ENCODE assay signal across 19 cellular contexts in the genomic region with DNA sequence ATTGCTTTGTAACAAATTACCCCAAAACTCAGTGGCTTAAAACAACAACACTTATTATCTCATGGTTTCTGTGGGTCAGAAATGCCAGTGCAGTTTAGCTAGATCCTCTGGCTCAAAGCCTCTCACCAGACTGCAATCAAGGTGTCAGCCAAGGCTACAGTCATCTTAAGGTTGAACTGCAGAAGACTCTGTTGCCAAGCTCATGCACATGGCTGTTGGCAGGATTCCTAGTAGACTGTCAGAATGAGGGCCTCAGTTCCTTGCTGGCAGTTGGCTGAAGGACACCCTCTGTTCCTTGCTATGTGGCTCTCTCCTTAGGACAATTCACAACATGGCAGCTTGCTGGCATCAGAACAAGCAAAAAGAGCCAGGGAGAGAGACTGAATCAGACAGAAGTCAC.
"Had no signal": no experiment of that assay in that cellular context is flagged by ENCODE, and none has a peak within 500 bp of the region (broad histone marks: within the 10 kb centered on the region; RNA-seq: fewer than 3 reads in every experiment).

No MANE protein-coding gene starts in this region.

- H3K4me1 ChIP-seq: left lung, prostate gland had no signal

- H3K4me1 Mint-ChIP-seq: activated CD4-positive, alpha-beta T cell treated with anti-CD3 and anti-CD28 coated beads, Interleukin-2, amount 10 ng/mL, durations not matched to agents 7 days and 5 days; activated naive CD8-positive, alpha-beta T cell treated with anti-CD3 and anti-CD28 coated beads, Interleukin-2, amount 10 ng/mL, durations not matched to agents 7 days and 5 days had no signal

- H3K9me3 Mint-ChIP-seq: activated CD4-positive, alpha-beta T cell treated with anti-CD3 and anti-CD28 coated beads, Interleukin-2, amount 10 ng/mL, durations not matched to agents 7 days and 5 days; activated naive CD8-positive, alpha-beta T cell treated with anti-CD3 and anti-CD28 coated beads, Interleukin-2, amount 10 ng/mL, durations not matched to agents 7 days and 5 days; activated T-cell treated with anti-CD3 and anti-CD28 coated beads, Interleukin-2, amount 50 U/mL, for 24 hours; activated T-helper 2 cell treated with anti-CD3 and anti-CD28 coated beads, Interferon-gamma antibody, Interleukin-2, Interleukin-4, amounts not matched to agents 10 μg/mL and 5 μg/mL and 100 μg/mL, durations not matched to agents 14 hours and 24 hours and 36 hours; T-helper 1 cell treated with Interleukin-12 subunit alpha and Interleukin-12 subunit beta and Interleukin-4 antibody, amounts not matched to agents 30 μg/mL and 1 μg/mL, for 36 hours had no signal

- DNase-seq: activated CD4-positive, alpha-beta T cell treated with anti-CD3 and anti-CD28 coated beads, Interleukin-2, amount 10 ng/mL, durations not matched to agents 7 days and 5 days; activated CD8-positive, alpha-beta T cell treated with anti-CD3 and anti-CD28 coated beads, Interleukin-2, amount 10 ng/mL, durations not matched to agents 7 days and 5 days; activated naive CD4-positive, alpha-beta T cell treated with Interleukin-2 at 50 U/mL for 16 hours; activated naive CD8-positive, alpha-beta T cell treated with anti-CD3 and anti-CD28 coated beads, Interleukin-2, amount 10 ng/mL, durations not matched to agents 7 days and 5 days; activated T-cell treated with anti-CD3 and anti-CD28 coated beads, Interleukin-2, amount 50 U/mL, for 24 hours; cerebellar nuclear complex; effector CD8-positive, alpha-beta T cell; foreskin melanocyte; left lung; occipital lobe; right cardiac atrium; stimulated activated CD4-positive, alpha-beta T cell treated with anti-CD3 and anti-CD28 coated beads, Interleukin-2, amount 100 ng/mL, for 24 hours; stimulated activated naive CD8-positive, alpha-beta T cell treated with anti-CD3 and anti-CD28 coated beads, Interleukin-15, Interleukin-2, amounts not matched to agents 100 U/mL and 50 U/mL, for 24 hours; tibial artery had no signal

- H3K27me3 Mint-ChIP-seq: activated T-cell treated with anti-CD3 and anti-CD28 coated beads, Interleukin-2, amount 50 U/mL, for 24 hours had no signal

- H3K4me3 ChIP-seq: left lung, prostate gland, tibial artery had no signal

- H3K4me3 Mint-ChIP-seq: activated CD4-positive, alpha-beta T cell treated with anti-CD3 and anti-CD28 coated beads, Interleukin-2, amount 10 ng/mL, durations not matched to agents 7 days and 5 days; activated CD8-positive, alpha-beta T cell treated with anti-CD3 and anti-CD28 coated beads, Interleukin-2, amount 10 ng/mL, durations not matched to agents 7 days and 5 days; activated naive CD8-positive, alpha-beta T cell treated with anti-CD3 and anti-CD28 coated beads, Interleukin-2, amount 10 ng/mL, durations not matched to agents 7 days and 5 days; activated T-cell treated with anti-CD3 and anti-CD28 coated beads, Interleukin-2, amount 50 U/mL, for 24 hours; T-helper 1 cell treated with Interleukin-12 subunit alpha and Interleukin-12 subunit beta and Interleukin-4 antibody, amounts not matched to agents 30 μg/mL and 1 μg/mL, for 36 hours had no signal

- H3K27ac ChIP-seq: left lung, prostate gland, tibial artery had no signal

- H3K36me3 Mint-ChIP-seq: activated naive CD8-positive, alpha-beta T cell treated with anti-CD3 and anti-CD28 coated beads, Interleukin-2, amount 10 ng/mL, durations not matched to agents 7 days and 5 days had no signal

- H3K9me3 ChIP-seq: left lung, prostate gland, tibial artery had no signal

- H3K27ac Mint-ChIP-seq: activated CD4-positive, alpha-beta T cell treated with anti-CD3 and anti-CD28 coated beads, Interleukin-2, amount 10 ng/mL, durations not matched to agents 7 days and 5 days; activated CD8-positive, alpha-beta T cell treated with anti-CD3 and anti-CD28 coated beads, Interleukin-2, amount 10 ng/mL, durations not matched to agents 7 days and 5 days; activated naive CD8-positive, alpha-beta T cell treated with anti-CD3 and anti-CD28 coated beads, Interleukin-2, amount 10 ng/mL, durations not matched to agents 7 days and 5 days; activated T-cell treated with anti-CD3 and anti-CD28 coated beads, Interleukin-2, amount 50 U/mL, for 24 hours; activated T-helper 2 cell treated with anti-CD3 and anti-CD28 coated beads, Interferon-gamma antibody, Interleukin-2, Interleukin-4, amounts not matched to agents 10 μg/mL and 5 μg/mL and 100 μg/mL, durations not matched to agents 14 hours and 24 hours and 36 hours; T-helper 1 cell treated with Interleukin-12 subunit alpha and Interleukin-12 subunit beta and Interleukin-4 antibody, amounts not matched to agents 30 μg/mL and 1 μg/mL, for 36 hours had no signal

- H3K36me3 ChIP-seq: left lung, prostate gland, tibial artery had no signal

- ATAC-seq: activated CD4-positive, CD25-positive, alpha-beta regulatory T cell treated with anti-CD3 and anti-CD28 coated beads, Interleukin-2, amount 50 U/mL, for 24 hours; activated CD8-positive, alpha-beta T cell treated with anti-CD3 and anti-CD28 coated beads, Interleukin-2, amount 10 ng/mL, durations not matched to agents 7 days and 5 days; esophagus mucosa; left lung; right cardiac atrium; stimulated activated naive CD8-positive, alpha-beta T cell treated with anti-CD3 and anti-CD28 coated beads, Interleukin-15, Interleukin-2, amounts not matched to agents 100 U/mL and 50 U/mL, for 24 hours had no signal

- H3K27me3 ChIP-seq: left lung, tibial artery had no signal
